ENCODE assay signal across 8 cellular contexts in genomic region chr15:31197497-31198414, GRCh38.
DNase-seq lines count a peak whose midpoint lies in the region; ATAC-seq and TF ChIP-seq lines count a peak whose summit lies in the region.

No MANE protein-coding gene starts in this region.

- H3K27me3 ChIP-seq in PC-9 (ENCODE audit: insufficient read depth, low read depth): peaks cover 45% of the 10 kb centered on the region

- H3K27me3 Mint-ChIP-seq in type B pancreatic cell: no peaks in the 10 kb centered on the region

- no peaks in the 10 kb centered on the region for H3K9me3 ChIP-seq in PC-9 (ENCODE audit: insufficient read depth, low read depth)

- ATAC-seq in left lobe of liver (peak; percentile 69), HG03342 (IDR thresholded peaks at IDR 0.05; ENCODE audit: unreplicated experiment) (no peak)

- no peaks in the 10 kb centered on the region for H3K36me3 Mint-ChIP-seq in type B pancreatic cell

- no TSS peak for BruUV-seq in PC-9 (replicated peaks; lab: Mats Ljungman, UMichigan)

- in situ Hi-C loops in astrocyte of the cerebellum (cut with HindIII; ENCODE audit: low sequenced_read_pairs): no loop called here

- POLR2A ChIA-PET in PC-9 (lab: Charles Lee; ENCODE audit: unreplicated experiment): no interaction called here

- H3F3A ChIP-seq in PC-9 (ENCODE audit: insufficient read depth, low read depth): no peaks in the 10 kb centered on the region

- no peaks in the 10 kb centered on the region for H3K4me1 Mint-ChIP-seq in type B pancreatic cell (ENCODE audit: unreplicated experiment)

- peaks cover 4% of the 10 kb centered on the region for H3K9me3 Mint-ChIP-seq in type B pancreatic cell

- no peaks in the 10 kb centered on the region for H3K79me2 ChIP-seq in PC-9 (ENCODE audit: low read depth)

- H3K9me2 ChIP-seq in PC-9 (ENCODE audit: insufficient read depth): no peaks in the 10 kb centered on the region

- no peaks in the 10 kb centered on the region for H4K20me1 ChIP-seq in PC-9 (ENCODE audit: insufficient read depth)

- no peaks in the 10 kb centered on the region for H3K4me1 ChIP-seq in PC-9 (replicated peaks; ENCODE audit: insufficient read depth)

- H2AFZ ChIP-seq in PC-9: no peak overlapping the region

- H3K4me3 Mint-ChIP-seq in type B pancreatic cell: no peak overlapping the region

- H3K36me3 ChIP-seq in PC-9 (ENCODE audit: low read depth): no peaks in the 10 kb centered on the region

- TF ChIP-seq CTCF in PC-9 (conservative IDR thresholded peaks at IDR 0.05) (peak; percentile 51; the same call in 1 of the 2 replicates), astrocyte of the cerebellum (IDR thresholded peaks at IDR 0.05; ENCODE audit: low read depth, low read length, missing control alignments) (peak; percentile 64), type B pancreatic cell (conservative IDR thresholded peaks at IDR 0.05) (peak; percentile 75)

- no peak overlapping the region for H3K4me3 ChIP-seq in PC-9
- no peak overlapping the region for H3K4me3 ChIP-seq in astrocyte of the cerebellum (ENCODE audit: low read depth, low read length)

- intact Hi-C loops in PC-9 (cut with micrococcal nuclease; ENCODE audit: unreplicated experiment): no loop called here

- H3K27ac ChIP-seq in PC-9: no peak overlapping the region

- CTCF ChIA-PET in PC-9 (lab: Charles Lee): no interaction called here

- no peak overlapping the region for H3K4me2 ChIP-seq in PC-9

- no peak overlapping the region for H3K27ac Mint-ChIP-seq in type B pancreatic cell

- DNase-seq in NCI-H82 (lab: John Stamatoyannopoulos, UW) (peak; percentile 67), NCI-H82 treated with DMSO at 0.1 percent for 48 hours (lab: John Stamatoyannopoulos, UW; ENCODE audit: unreplicated experiment) (no peak), PC-9 (no peak), astrocyte of the cerebellum (ENCODE audit: low read depth) (no peak), left lobe of liver (ENCODE audit: low spot score) (no peak), type B pancreatic cell (ENCODE audit: extremely low spot score, unreplicated experiment) (no peak), NCI-H2081 (lab: John Stamatoyannopoulos, UW) (no peak)
